ENCODE assay signal across 23 cellular contexts in genomic region chr19:4930664-4931063, GRCh38. TPM values are rescaled to one million over a fixed set of nuclear protein-coding genes. Genes with fewer than 3 reads are reported as not detected.
DNase-seq lines count a peak whose midpoint lies in the region; ATAC-seq, FAIRE-seq and TF ChIP-seq lines count a peak whose summit lies in the region.
"Had no signal": no experiment of that assay in that cellular context is flagged by ENCODE, and none has a peak within 500 bp of the region (broad histone marks: within the 10 kb centered on the region; RNA-seq: fewer than 3 reads in every experiment).

No MANE protein-coding gene starts in this region.

- H3K27ac ChIP-seq in astrocyte (ENCODE audit: low read depth, low read length) = peak overlapping the region; percentile 78
- H3K27ac ChIP-seq: BLaER1, GM23248, PC-9 had no signal

- H3K79me2 ChIP-seq in astrocyte (ENCODE audit: insufficient read depth, low read length) = peaks cover 82% of the 10 kb centered on the region

- POLR2A ChIA-PET in activated CD4-positive, alpha-beta T cell treated with anti-CD3 and anti-CD28 coated beads for 36 hours (lab: Charles Lee) = interaction anchor here (0.6 kb wide), 1 partner anchor 9 kb away, joined by 3 read pairs; no protein-coding TSS in a partner anchor

- CTCF ChIA-PET in activated CD4-positive, alpha-beta T cell treated with anti-CD3 and anti-CD28 coated beads for 36 hours (lab: Charles Lee) = no interaction called here

- H3K36me3 Mint-ChIP-seq in activated CD4-positive, alpha-beta T cell treated with anti-CD3 and anti-CD28 coated beads for 36 hours (ENCODE audit: low read depth) = peaks cover 62% of the 10 kb centered on the region
- H3K36me3 Mint-ChIP-seq in astrocyte (ENCODE audit: low read depth, unreplicated experiment) = peaks cover 14% of the 10 kb centered on the region
- H3K36me3 Mint-ChIP-seq: CD8-positive, alpha-beta memory T cell had no signal

- H3K9me3 ChIP-seq in astrocyte (ENCODE audit: insufficient read depth, low read depth, low read length) = no peaks in the 10 kb centered on the region
- H3K9me3 ChIP-seq: BLaER1 had no signal

- no peak overlapping the region for H3K27ac Mint-ChIP-seq in activated CD4-positive, alpha-beta T cell treated with anti-CD3 and anti-CD28 coated beads for 36 hours
- H3K27ac Mint-ChIP-seq in stimulated activated naive CD8-positive, alpha-beta T cell treated with anti-CD3 and anti-CD28 coated beads, Interleukin-15, amount 100 ng/mL, for 72 hours = no peak overlapping the region
- H3K27ac Mint-ChIP-seq in astrocyte (ENCODE audit: unreplicated experiment) = no peak overlapping the region
- H3K27ac Mint-ChIP-seq: CD8-positive, alpha-beta memory T cell had no signal

- FAIRE-seq in astrocyte (lab: Jason Lieb, UNC) = no peak
- FAIRE-seq: G401.6, GM12878 had no signal

- DNase-seq in activated CD4-positive, alpha-beta T cell treated with anti-CD3 and anti-CD28 coated beads for 36 hours = peak; percentile 29
- no peak for DNase-seq in activated CD4-positive, alpha-beta T cell treated with anti-CD3 and anti-CD28 coated beads for 1 hour
- peak; percentile 21 for DNase-seq in stimulated activated naive CD8-positive, alpha-beta T cell treated with anti-CD3 and anti-CD28 coated beads, Interleukin-15, Interleukin-2, amounts not matched to agents 100 U/mL and 50 U/mL, for 24 hours
- DNase-seq in stimulated activated naive CD8-positive, alpha-beta T cell treated with anti-CD3 and anti-CD28 coated beads, Interleukin-15, amount 100 ng/mL, for 72 hours = no peak
- DNase-seq in astrocyte (ENCODE audit: low read depth) (peak; percentile 94), retina (peak; percentile 32), KG1 (lab: John Stamatoyannopoulos, UW) (no peak)
- DNase-seq: 8988T; CD8-positive, alpha-beta memory T cell; DMS79 treated with DMSO at 0.1 percent for 48 hours; GM23248; Kasumi-1; MM.1S; NCI-H1092 treated with DMSO at 0.1 percent for 48 hours; NCI-H2107; NCI-H2227 treated with DMSO at 0.1 percent for 48 hours; NCI-H524; PC-9 had no signal

- no peaks in the 10 kb centered on the region for H3K4me1 Mint-ChIP-seq in activated CD4-positive, alpha-beta T cell treated with anti-CD3 and anti-CD28 coated beads for 36 hours
- H3K4me1 Mint-ChIP-seq in stimulated activated naive CD8-positive, alpha-beta T cell treated with anti-CD3 and anti-CD28 coated beads, Interleukin-15, amount 100 ng/mL, for 72 hours = peaks cover 18% of the 10 kb centered on the region
- H3K4me1 Mint-ChIP-seq in astrocyte (ENCODE audit: low read depth, unreplicated experiment) = peaks cover 9% of the 10 kb centered on the region
- H3K4me1 Mint-ChIP-seq: CD8-positive, alpha-beta memory T cell had no signal

- H3K36me3 ChIP-seq in astrocyte (ENCODE audit: insufficient read depth, low read length) = peaks cover 17% of the 10 kb centered on the region

- H4K20me1 ChIP-seq in astrocyte (ENCODE audit: insufficient read depth, low read length) = peaks cover 7% of the 10 kb centered on the region

- H3K4me2 ChIP-seq in astrocyte (ENCODE audit: low read length) = peak overlapping the region; percentile 33
- H3K4me2 ChIP-seq: BLaER1, PC-9 had no signal

- no peaks in the 10 kb centered on the region for H3K27me3 ChIP-seq in astrocyte (ENCODE audit: insufficient read depth, low read length)
- H3K27me3 ChIP-seq: BLaER1 had no signal

- ATAC-seq in activated CD4-positive, alpha-beta T cell treated with anti-CD3 and anti-CD28 coated beads for 36 hours = no peak
- no peak for ATAC-seq in stimulated activated naive CD8-positive, alpha-beta T cell treated with anti-CD3 and anti-CD28 coated beads, Interleukin-15, Interleukin-2, amounts not matched to agents 100 U/mL and 50 U/mL, for 24 hours
- no peak for ATAC-seq in stimulated activated naive CD8-positive, alpha-beta T cell treated with anti-CD3 and anti-CD28 coated beads, Interleukin-15, amount 100 ng/mL, for 72 hours
- no peak for ATAC-seq in HG02588 (IDR thresholded peaks at IDR 0.05; ENCODE audit: unreplicated experiment)
- ATAC-seq: GM12878, HCT116 had no signal

- no peaks in the 10 kb centered on the region for H3K9me3 Mint-ChIP-seq in activated CD4-positive, alpha-beta T cell treated with anti-CD3 and anti-CD28 coated beads for 36 hours (ENCODE audit: low read depth)
- H3K9me3 Mint-ChIP-seq in stimulated activated naive CD8-positive, alpha-beta T cell treated with anti-CD3 and anti-CD28 coated beads, Interleukin-15, amount 100 ng/mL, for 72 hours = no peaks in the 10 kb centered on the region
- H3K9me3 Mint-ChIP-seq in astrocyte (ENCODE audit: unreplicated experiment) = no peaks in the 10 kb centered on the region
- H3K9me3 Mint-ChIP-seq: CD8-positive, alpha-beta memory T cell had no signal

- peaks cover 36% of the 10 kb centered on the region for H3K4me1 ChIP-seq in astrocyte (ENCODE audit: insufficient read depth, low read length)

- H3K4me3 ChIP-seq in astrocyte (ENCODE audit: insufficient read depth, low read depth, low read length) = no peak overlapping the region
- H3K4me3 ChIP-seq: BLaER1, GM12878, GM23248, PC-9 had no signal

- TF ChIP-seq CTCF in astrocyte (IDR thresholded peaks at IDR 0.05; ENCODE audit: insufficient read depth, low read depth, low read length) = no peak

- intact Hi-C loops in activated CD4-positive, alpha-beta T cell treated with anti-CD3 and anti-CD28 coated beads for 36 hours (cut with DNase I, micrococcal nuclease) = no loop called here

- no peak overlapping the region for H3K4me3 Mint-ChIP-seq in activated CD4-positive, alpha-beta T cell treated with anti-CD3 and anti-CD28 coated beads for 36 hours
- no peak overlapping the region for H3K4me3 Mint-ChIP-seq in stimulated activated naive CD8-positive, alpha-beta T cell treated with anti-CD3 and anti-CD28 coated beads, Interleukin-15, amount 100 ng/mL, for 72 hours
- H3K4me3 Mint-ChIP-seq in astrocyte (ENCODE audit: unreplicated experiment) = no peak overlapping the region
- H3K4me3 Mint-ChIP-seq: CD8-positive, alpha-beta memory T cell had no signal

- no peaks in the 10 kb centered on the region for H3K27me3 Mint-ChIP-seq in activated CD4-positive, alpha-beta T cell treated with anti-CD3 and anti-CD28 coated beads for 36 hours
- H3K27me3 Mint-ChIP-seq in stimulated activated naive CD8-positive, alpha-beta T cell treated with anti-CD3 and anti-CD28 coated beads, Interleukin-15, amount 100 ng/mL, for 72 hours = no peaks in the 10 kb centered on the region
- H3K27me3 Mint-ChIP-seq in astrocyte (ENCODE audit: low read depth, unreplicated experiment) = no peaks in the 10 kb centered on the region
- H3K27me3 Mint-ChIP-seq: CD8-positive, alpha-beta memory T cell had no signal

- no peak overlapping the region for H2AFZ ChIP-seq in astrocyte (ENCODE audit: low read depth, low read length)
- H2AFZ ChIP-seq: GM23248, PC-9 had no signal

- H3K9ac ChIP-seq in astrocyte (ENCODE audit: low read length) = peak overlapping the region; percentile 65
- H3K9ac ChIP-seq: BLaER1, GM23248 had no signal

RNA-seq across cellular contexts. Expression of gene UHRF1, which starts 21.4 kb away (rescaled TPM):
- 100 to 1,000 TPM; 126 to 151 TPM for total RNA-seq in activated CD4-positive, alpha-beta T cell treated with anti-CD3 and anti-CD28 coated beads for 36 hours
- total RNA-seq in astrocyte = 11.8 and 16.2 TPM in 2 replicates

RNA-seq across cellular contexts. Expression of gene ARRDC5, which starts 28.0 kb away (rescaled TPM):
- total RNA-seq in activated CD4-positive, alpha-beta T cell treated with anti-CD3 and anti-CD28 coated beads for 36 hours = not detected
- not detected in 2 replicates for total RNA-seq in astrocyte
- total RNA-seq: GM23248, PC-9 had no signal

RNA-seq across cellular contexts. Expression of gene KDM4B, which starts 38.2 kb away (rescaled TPM):
- total RNA-seq in activated CD4-positive, alpha-beta T cell treated with anti-CD3 and anti-CD28 coated beads for 36 hours = 10 to 100 TPM; 33.9 to 35.8 TPM
- 55.2 and 61.4 TPM in 2 replicates for total RNA-seq in astrocyte

Comparison
In these comparisons a context has a peak if more than half of its experiments do, and no peak if none do; other contexts are left out.
1. DNase-seq: peak in activated CD4-positive, alpha-beta T cell treated with anti-CD3 and anti-CD28 coated beads for 36 hours (single experiment), stimulated activated naive CD8-positive, alpha-beta T cell treated with anti-CD3 and anti-CD28 coated beads, Interleukin-15, Interleukin-2, amounts not matched to agents 100 U/mL and 50 U/mL, for 24 hours (single experiment), astrocyte (single experiment) and retina (single experiment); none in activated CD4-positive, alpha-beta T cell treated with anti-CD3 and anti-CD28 coated beads for 1 hour (single experiment), stimulated activated naive CD8-positive, alpha-beta T cell treated with anti-CD3 and anti-CD28 coated beads, Interleukin-15, amount 100 ng/mL, for 72 hours (0 of 2) and KG1 (single experiment).